8 cellular contexts compared by ENCODE assay signal in genomic region chr18:9827856-9828793, GRCh38. TPM values are rescaled to one million over a fixed set of nuclear protein-coding genes. Genes with fewer than 3 reads are reported as not detected.
A peak's percentile ranks its signal among the peaks of the same experiment; 100 is the strongest.
DNase-seq lines count a peak whose midpoint lies in the region; ATAC-seq, FAIRE-seq and TF ChIP-seq lines count a peak whose summit lies in the region.

No MANE protein-coding gene starts in this region.

- WGBS in small intestine, 3 donors: 66 to 73% (median 71%) methylated on average over 15 of the region's 15 CpGs

- H3K27ac ChIP-seq in foreskin keratinocyte: peak overlapping the region; percentile 59
- H3K27ac ChIP-seq in small intestine (ENCODE audit: low read depth in 1 of 2, low read length in 1 of 2): peak overlapping the region; percentile 56 to 83

- H3K27me3 ChIP-seq in foreskin keratinocyte: no peaks in the 10 kb centered on the region
- H3K27me3 ChIP-seq in small intestine (ENCODE audit: control insufficient read depth in 2 of 2, insufficient read depth in 2 of 2, low read length in 2 of 2): no peaks in the 10 kb centered on the region

- no peaks in the 10 kb centered on the region for H3K36me3 ChIP-seq in small intestine (ENCODE audit: control insufficient read depth in 2 of 2, insufficient read depth in 2 of 2, low read length in 2 of 2)

- no peaks in the 10 kb centered on the region; the same call in 1 of the 2 replicates for H3K4me1 Mint-ChIP-seq in HFFc6 (ENCODE audit: low read depth)

- TF ChIP-seq CTCF in HFFc6 (IDR thresholded peaks at IDR 0.05) (no peak), foreskin keratinocyte (conservative IDR thresholded peaks at IDR 0.05) (peak; percentile 23)

- FAIRE-seq in small intestine (lab: Jason Lieb, UNC): no peak

- H3K4me1 ChIP-seq in foreskin keratinocyte (peaks cover 38% of the 10 kb centered on the region), small intestine (ENCODE audit: control insufficient read depth in 2 of 2, insufficient read depth in 1 of 2, low read depth in 1 of 2, low read length in 1 of 2) (peaks cover 15 to 27% of the 10 kb centered on the region in 2 donors)

- peaks cover 14% of the 10 kb centered on the region for H3K36me3 Mint-ChIP-seq in HFFc6 (ENCODE audit: low read depth)

- H3K4me3 ChIP-seq in small intestine (ENCODE audit: low read depth in 1 of 2, low read length in 2 of 2): no peak overlapping the region

- no peaks in the 10 kb centered on the region; the same call in 1 of the 2 replicates for H3K27me3 Mint-ChIP-seq in HFFc6 (ENCODE audit: insufficient read depth)

- ATAC-seq in foreskin keratinocyte (peak; percentile 94), HG03439 (IDR thresholded peaks at IDR 0.05; ENCODE audit: unreplicated experiment) (no peak)

- peak; percentile 98 for DNase-seq in HFFc6
- peak; percentile 98 for DNase-seq in SKM-1 (lab: John Stamatoyannopoulos, UW; ENCODE audit: unreplicated experiment)
- peak; percentile 95 to 99 for DNase-seq in foreskin keratinocyte
- peak; percentile 69 for DNase-seq in small intestine
- DNase-seq in NCI-H2081 treated with DMSO at 0.1 percent for 48 hours (lab: John Stamatoyannopoulos, UW): no peak
- no peak for DNase-seq in NCI-H1048 (lab: John Stamatoyannopoulos, UW)
- no peak for DNase-seq in NCI-H187 treated with DMSO at 0.1 percent for 48 hours (lab: John Stamatoyannopoulos, UW)

- H3K9me3 Mint-ChIP-seq in HFFc6: no peaks in the 10 kb centered on the region

- peak overlapping the region; percentile 94 for H3K27ac Mint-ChIP-seq in HFFc6

- H3K4me3 Mint-ChIP-seq in HFFc6: peak overlapping the region; percentile 77

- H3K9me3 ChIP-seq in small intestine (ENCODE audit: control insufficient read depth, low read depth): no peaks in the 10 kb centered on the region

RNA-seq across cellular contexts. Expression of gene TXNDC2, which starts 57.6 kb away (rescaled TPM):
- under 1 TPM in 3 of 6 experiments, not detected in 3; 0.14 to 0.34 (median 0.18) TPM for total RNA-seq in HFFc6 (2021; fragmentation: NEBNext Ultra II Directional; extraction: Animal tissue kit (Norgen Biotek cat#: 25700))
- not detected in 2 replicates for total RNA-seq in foreskin keratinocyte
- polyA plus RNA-seq in foreskin keratinocyte: 0.02 TPM in 1 of 2 replicates, not detected in the other
- under 1 TPM in 1 of 3 donors, not detected in 2; 0.03 TPM for polyA plus RNA-seq in small intestine

Comparison
In these comparisons a context has a peak if more than half of its experiments do, and no peak if none do; other contexts are left out.
1. DNase-seq: peak in HFFc6 (single experiment), SKM-1 (single experiment), foreskin keratinocyte (2 of 2) and small intestine (single experiment); none in NCI-H2081 treated with DMSO at 0.1 percent for 48 hours (single experiment), NCI-H1048 (single experiment) and NCI-H187 treated with DMSO at 0.1 percent for 48 hours (single experiment).